1 cellular context compared by ENCODE assay signal in genomic region chr7:28110427-28111012, GRCh38.
TF ChIP-seq lines count a peak whose summit lies in the region.

No MANE protein-coding gene starts in this region.

TF ChIP-seq in HEK293, 187 proteins besides CTCF, POLR2A, EP300 and RAD21 (continued from another document):
- TF ChIP-seq ZBTB6 (tag by site-specific recombination; IDR thresholded peaks at IDR 0.05) (no peak), ZNF664 (tag by site-specific recombination; IDR thresholded peaks at IDR 0.05) (no peak), MYNN (tag by site-specific recombination; IDR thresholded peaks at IDR 0.05; ENCODE audit: borderline replicate concordance) (no peak), PRDM1 (tag by site-specific recombination; IDR thresholded peaks at IDR 0.05) (peak; percentile 94), ZNF488 (tag by site-specific recombination; IDR thresholded peaks at IDR 0.05) (no peak)
- TF ChIP-seq, protein P1, sequence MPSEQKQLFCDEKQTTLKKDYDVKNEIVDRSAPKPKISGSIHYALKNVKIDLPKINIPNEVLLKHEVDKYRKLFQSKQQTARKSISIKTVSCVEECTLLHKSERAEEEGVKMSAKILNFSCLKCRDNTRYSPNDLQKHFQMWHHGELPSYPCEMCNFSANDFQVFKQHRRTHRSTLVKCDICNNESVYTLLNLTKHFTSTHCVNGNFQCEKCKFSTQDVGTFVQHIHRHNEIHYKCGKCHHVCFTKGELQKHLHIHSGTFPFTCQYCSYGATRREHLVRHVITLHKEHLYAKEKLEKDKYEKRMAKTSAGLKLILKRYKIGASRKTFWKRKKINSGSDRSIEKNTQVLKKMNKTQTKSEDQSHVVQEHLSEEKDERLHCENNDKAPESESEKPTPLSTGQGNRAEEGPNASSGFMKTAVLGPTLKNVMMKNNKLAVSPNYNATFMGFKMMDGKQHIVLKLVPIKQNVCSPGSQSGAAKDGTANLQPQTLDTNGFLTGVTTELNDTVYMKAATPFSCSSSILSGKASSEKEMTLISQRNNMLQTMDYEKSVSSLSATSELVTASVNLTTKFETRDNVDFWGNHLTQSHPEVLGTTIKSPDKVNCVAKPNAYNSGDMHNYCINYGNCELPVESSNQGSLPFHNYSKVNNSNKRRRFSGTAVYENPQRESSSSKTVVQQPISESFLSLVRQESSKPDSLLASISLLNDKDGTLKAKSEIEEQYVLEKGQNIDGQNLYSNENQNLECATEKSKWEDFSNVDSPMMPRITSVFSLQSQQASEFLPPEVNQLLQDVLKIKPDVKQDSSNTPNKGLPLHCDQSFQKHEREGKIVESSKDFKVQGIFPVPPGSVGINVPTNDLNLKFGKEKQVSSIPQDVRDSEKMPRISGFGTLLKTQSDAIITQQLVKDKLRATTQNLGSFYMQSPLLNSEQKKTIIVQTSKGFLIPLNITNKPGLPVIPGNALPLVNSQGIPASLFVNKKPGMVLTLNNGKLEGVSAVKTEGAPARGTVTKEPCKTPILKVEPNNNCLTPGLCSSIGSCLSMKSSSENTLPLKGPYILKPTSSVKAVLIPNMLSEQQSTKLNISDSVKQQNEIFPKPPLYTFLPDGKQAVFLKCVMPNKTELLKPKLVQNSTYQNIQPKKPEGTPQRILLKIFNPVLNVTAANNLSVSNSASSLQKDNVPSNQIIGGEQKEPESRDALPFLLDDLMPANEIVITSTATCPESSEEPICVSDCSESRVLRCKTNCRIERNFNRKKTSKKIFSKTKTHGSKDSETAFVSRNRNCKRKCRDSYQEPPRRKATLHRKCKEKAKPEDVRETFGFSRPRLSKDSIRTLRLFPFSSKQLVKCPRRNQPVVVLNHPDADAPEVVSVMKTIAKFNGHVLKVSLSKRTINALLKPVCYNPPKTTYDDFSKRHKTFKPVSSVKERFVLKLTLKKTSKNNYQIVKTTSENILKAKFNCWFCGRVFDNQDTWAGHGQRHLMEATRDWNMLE (tag by site-specific recombination; conservative IDR thresholded peaks at IDR 0.05; ENCODE audit: low read depth): no peak
TF ChIP-seq in HEK293: peak in this region for 1.
